ENCODE assay signal across 1 cellular context in genomic region chr22:30572210-30572609, GRCh38.
TF ChIP-seq lines count a peak whose summit lies in the region.

No MANE protein-coding gene starts in this region.

TF ChIP-seq in HepG2, 621 proteins besides CTCF, POLR2A, EP300 and RAD21:
- TF ChIP-seq ZNF768 (CRISPR knock-in tag; IDR thresholded peaks at IDR 0.05) (peak; percentile 72), HNF4A (CRISPR knock-in tag; IDR thresholded peaks at IDR 0.05) (no peak)
TF ChIP-seq in HepG2: peak in this region for 1.
